Comparison of ENCODE assay signal across 9 cellular contexts in the genomic region with DNA sequence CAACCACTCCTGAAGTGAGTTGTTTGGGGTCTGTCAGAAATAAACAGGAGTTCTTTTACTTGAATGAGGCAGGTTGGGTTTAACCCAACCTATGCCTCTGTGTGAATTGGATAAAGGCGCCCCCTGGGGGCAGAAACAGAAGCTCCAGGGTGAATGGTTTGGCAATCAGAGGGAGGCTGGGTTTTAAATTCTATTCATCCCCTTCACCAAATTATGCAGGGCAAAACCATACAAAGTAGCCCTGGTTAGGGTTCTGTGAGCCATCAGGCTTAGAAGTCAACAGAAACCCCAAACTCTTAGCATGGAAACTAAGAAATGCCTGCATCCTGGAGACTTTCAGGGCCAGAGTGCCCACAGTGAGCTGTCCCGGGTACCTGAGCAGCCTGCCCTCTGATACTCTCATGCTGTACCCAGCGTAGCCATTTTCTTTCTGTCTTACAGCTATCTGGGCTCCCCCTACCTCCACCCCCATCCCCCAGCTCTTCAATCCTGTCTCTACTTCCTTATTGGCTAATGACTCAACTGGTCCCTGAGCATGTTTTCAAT.
DNase-seq lines count a peak whose midpoint lies in the region; ATAC-seq and TF ChIP-seq lines count a peak whose summit lies in the region.
"Had no signal": no experiment of that assay in that cellular context is flagged by ENCODE, and none has a peak within 500 bp of the region (broad histone marks: within the 10 kb centered on the region; RNA-seq: fewer than 3 reads in every experiment).

No MANE protein-coding gene starts in this region.

- no peak overlapping the region for H3K4ac ChIP-seq in IMR-90 (ENCODE audit: low read depth, low read length)

- no peaks in the 10 kb centered on the region for H3K9me3 Mint-ChIP-seq in naive thymus-derived CD8-positive, alpha-beta T cell

- no peak overlapping the region for H3K23ac ChIP-seq in IMR-90 (ENCODE audit: low read depth, low read length)

- intact Hi-C loops in IMR-90 (cut with micrococcal nuclease): no loop called here

- no peak overlapping the region for H3K4me3 ChIP-seq in IMR-90 (ENCODE audit: insufficient read depth, low read depth, low read length)
- no peak overlapping the region for H3K4me3 ChIP-seq in suprapubic skin

- H3K79me1 ChIP-seq in IMR-90 (ENCODE audit: low read depth in 1 of 2, low read length in 2 of 2): no peaks in the 10 kb centered on the region

- no peaks in the 10 kb centered on the region for H4K20me1 ChIP-seq in IMR-90 (ENCODE audit: insufficient read depth, low read length)

- H4K5ac ChIP-seq in IMR-90 (ENCODE audit: low read depth, low read length): no peak overlapping the region

- in situ Hi-C loops in IMR-90 (cut with MboI; ENCODE audit: low sequenced_read_pairs): no loop called here

- H3K18ac ChIP-seq in IMR-90 (ENCODE audit: low read depth, low read length): no peak overlapping the region

- H3K36me3 ChIP-seq in IMR-90 (ENCODE audit: control insufficient read depth, insufficient read depth, low read length) (no peaks in the 10 kb centered on the region), suprapubic skin (no peaks in the 10 kb centered on the region)

- H3K56ac ChIP-seq in IMR-90 (ENCODE audit: extremely low read depth, insufficient read depth, low read length): no peak overlapping the region

- H3K36me3 Mint-ChIP-seq in naive thymus-derived CD8-positive, alpha-beta T cell: no peaks in the 10 kb centered on the region

- no peak overlapping the region for H4K8ac ChIP-seq in IMR-90 (ENCODE audit: low read depth in 2 of 2, low read length in 2 of 2)

- no peak overlapping the region for H3K27ac Mint-ChIP-seq in naive thymus-derived CD8-positive, alpha-beta T cell

- dilution Hi-C loops in IMR-90 (cut with HindIII; ENCODE audit: low sequenced_read_pairs, unreplicated experiment): no loop called here

- H2BK15ac ChIP-seq in IMR-90 (ENCODE audit: low read depth, low read length): no peak overlapping the region

- H2BK20ac ChIP-seq in IMR-90 (ENCODE audit: low read depth, low read length): no peak overlapping the region

- no peaks in the 10 kb centered on the region for H3K9me1 ChIP-seq in IMR-90 (ENCODE audit: insufficient read depth, low read length)

- H2AK9ac ChIP-seq in IMR-90 (replicated peaks; ENCODE audit: low read depth, low read length, poor library complexity): no peak overlapping the region

- no peak overlapping the region for H3K27ac ChIP-seq in C4-2B
- H3K27ac ChIP-seq in IMR-90 (ENCODE audit: insufficient read depth, low read length): no peak overlapping the region
- no peak overlapping the region for H3K27ac ChIP-seq in suprapubic skin
- H3K27ac ChIP-seq: HL-60 had no signal

- 79% methylated on average over 2 of the region's 3 CpGs; no CpG with 5 or more reads in 1 of the 2 experiments for WGBS in IMR-90 (ENCODE audit: extremely low coverage in 2 of 2, insufficient read length in 1 of 2), 2 experiments
- 64% methylated on average over 3 of the region's 3 CpGs for WGBS in suprapubic skin

- H2AK5ac ChIP-seq in IMR-90 (ENCODE audit: low read depth, low read length): no peak overlapping the region

- ATAC-seq in GM19395 (IDR thresholded peaks at IDR 0.05; ENCODE audit: unreplicated experiment): peak; percentile 91
- no peak for ATAC-seq in IMR-90 (ENCODE audit: low read depth)
- ATAC-seq in naive thymus-derived CD8-positive, alpha-beta T cell: peak; percentile 77 to 86
- no peak for ATAC-seq in HG03097 (IDR thresholded peaks at IDR 0.05; ENCODE audit: low FRiP score, unreplicated experiment)

- peaks cover 3 to 8% (median 7%) of the 10 kb centered on the region in 5 donors for H3K27me3 Mint-ChIP-seq in naive thymus-derived CD8-positive, alpha-beta T cell

- no peak for TF ChIP-seq RAD21 in IMR-90 (IDR thresholded peaks at IDR 0.05; ENCODE audit: low read length)

- H3K14ac ChIP-seq in IMR-90 (replicated peaks; ENCODE audit: low read depth, low read length): no peak overlapping the region

- no peak overlapping the region for H4K91ac ChIP-seq in IMR-90 (ENCODE audit: insufficient read depth, low read depth, low read length)

- no peaks in the 10 kb centered on the region for H3K9me3 ChIP-seq in IMR-90 (ENCODE audit: control insufficient read depth, insufficient read depth, low read length)
- H3K9me3 ChIP-seq in suprapubic skin: no peaks in the 10 kb centered on the region

- no TSS peak for BruUV-seq in IMR-90 (replicated peaks; lab: Mats Ljungman, UMichigan)

- TF ChIP-seq POLR2A in IMR-90 (IDR thresholded peaks at IDR 0.05; ENCODE audit: low read depth, low read length): no peak
- no peak for TF ChIP-seq POLR2A in suprapubic skin (IDR thresholded peaks at IDR 0.05)

- POLR2A ChIA-PET in IMR-90 (lab: Charles Lee; ENCODE audit: unreplicated experiment): no interaction called here
- POLR2A ChIA-PET in naive thymus-derived CD8-positive, alpha-beta T cell (lab: Charles Lee): interaction anchor here (2.1 kb wide), 1 partner anchor 68 kb away, joined by 9 read pairs; no protein-coding TSS in a partner anchor

- H3K27me3 ChIP-seq in IMR-90 (ENCODE audit: control insufficient read depth, insufficient read depth, low read length): peaks cover 6% of the 10 kb centered on the region; the same call in 1 of the 2 replicates
- peaks cover 4% of the 10 kb centered on the region for H3K27me3 ChIP-seq in suprapubic skin

- DNase-seq in IMR-90 (no peak), ecto neural progenitor cell (ENCODE audit: low spot score) (peak; percentile 57), suprapubic skin (ENCODE audit: low spot score in 2 of 2) (no peak)
- peak; percentile 59 to 74 for DNase-seq in activated CD4-positive, alpha-beta T cell treated with anti-CD3 and anti-CD28 coated beads for 4 hours
- peak; percentile 35 to 79 (median 58) for DNase-seq in naive thymus-derived CD8-positive, alpha-beta T cell

- H2AFZ ChIP-seq in IMR-90 (replicated peaks; ENCODE audit: low read length, poor library complexity): no peak overlapping the region

- H2BK120ac ChIP-seq in IMR-90 (ENCODE audit: low read depth, low read length): no peak overlapping the region

- H2BK5ac ChIP-seq in IMR-90 (ENCODE audit: low read depth, low read length, poor library complexity, severe bottlenecking): no peak overlapping the region

- H3K4me3 Mint-ChIP-seq in naive thymus-derived CD8-positive, alpha-beta T cell: no peak overlapping the region

- CTCF ChIA-PET in IMR-90 (lab: Yijun Ruan, JAX): interaction anchor here (0.6 to 1.0 kb wide), 3 partner anchors 13 to 166 kb away, joined by 3 read pairs; no protein-coding TSS in a partner anchor

- peaks cover 0 to 2% (median 0%) of the 10 kb centered on the region in 4 donors for H3K4me1 Mint-ChIP-seq in naive thymus-derived CD8-positive, alpha-beta T cell

- no peak overlapping the region for H3K9ac ChIP-seq in IMR-90 (ENCODE audit: low read depth, low read length)

- TF ChIP-seq EP300 in suprapubic skin (IDR thresholded peaks at IDR 0.05): no peak

- TF ChIP-seq CTCF in C4-2B (conservative IDR thresholded peaks at IDR 0.05) (peak; percentile 68), IMR-90 (conservative IDR thresholded peaks at IDR 0.05; ENCODE audit: low read depth, low read length) (peak; percentile 30), suprapubic skin (IDR thresholded peaks at IDR 0.05) (peak; percentile 44 to 52)

- H3K4me1 ChIP-seq in IMR-90 (ENCODE audit: control insufficient read depth, insufficient read depth, low read length) (no peaks in the 10 kb centered on the region), suprapubic skin (no peaks in the 10 kb centered on the region)

- H3K4me2 ChIP-seq in IMR-90 (ENCODE audit: low read depth, low read length): no peak overlapping the region

TF ChIP-seq in IMR-90, 13 proteins besides CTCF, POLR2A, EP300 and RAD21:
- TF ChIP-seq FOS (IDR thresholded peaks at IDR 0.05; ENCODE audit: low read depth, low read length): no peak
- TF ChIP-seq SMC3 (IDR thresholded peaks at IDR 0.05; ENCODE audit: low read depth, low read length): 0 out of 2 replicates have a peak, but pooled peaks have one; percentile 6
TF ChIP-seq in IMR-90: peak in this region for 1.

Comparison
In these comparisons a context has a peak if more than half of its experiments do, and no peak if none do; other contexts are left out.
1. ATAC-seq: peak in GM19395 (single experiment) and naive thymus-derived CD8-positive, alpha-beta T cell (2 of 2); none in IMR-90 (single experiment) and HG03097 (single experiment).
2. DNase-seq: peak in activated CD4-positive, alpha-beta T cell treated with anti-CD3 and anti-CD28 coated beads for 4 hours (2 of 2), ecto neural progenitor cell (single experiment) and naive thymus-derived CD8-positive, alpha-beta T cell (10 of 10); none in IMR-90 (single experiment) and suprapubic skin (0 of 2).
3. Peak in every context shown above with its lines, with median percentiles within 50 percentile points of each other: CTCF ChIP-seq.